10 cellular contexts compared by ENCODE assay signal in the genomic region with DNA sequence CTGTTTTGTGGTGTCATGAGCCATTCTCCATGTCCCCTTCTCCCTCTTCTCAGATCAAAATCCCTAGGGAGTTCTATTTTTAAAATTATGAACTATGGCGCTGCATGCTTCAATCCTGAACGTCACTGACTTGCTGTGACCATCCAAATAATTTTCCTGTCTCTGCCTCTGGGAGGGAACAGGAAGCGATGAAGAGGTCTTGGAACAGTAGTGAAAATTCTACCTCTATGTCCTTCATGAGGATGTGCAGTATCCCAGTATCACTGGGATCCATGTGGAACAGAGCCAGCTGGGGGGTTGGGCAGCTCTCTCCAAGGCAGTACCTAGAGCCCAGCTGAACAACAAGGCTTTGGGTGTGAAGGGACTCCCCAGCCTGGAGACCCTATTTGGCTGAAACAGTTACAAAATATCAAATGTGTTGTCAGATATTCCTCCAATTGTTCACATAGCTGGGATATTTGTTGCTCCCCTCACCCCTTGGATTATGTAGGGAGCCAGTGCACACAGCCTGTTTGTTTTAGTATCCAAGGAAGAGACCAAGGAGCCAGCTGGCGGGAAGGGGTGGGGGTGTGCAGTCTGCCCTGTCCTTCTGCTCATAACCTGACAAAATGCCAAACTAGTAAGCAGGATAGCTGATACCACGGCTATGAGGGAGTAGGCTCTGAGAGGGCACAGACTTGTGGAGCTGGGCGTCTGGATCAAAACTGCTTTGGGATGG. TPM values are rescaled to one million over a fixed set of nuclear protein-coding genes. Genes with fewer than 3 reads are reported as not detected.
DNase-seq lines count a peak whose midpoint lies in the region; ATAC-seq and TF ChIP-seq lines count a peak whose summit lies in the region.
"Had no signal": no experiment of that assay in that cellular context is flagged by ENCODE, and none has a peak within 500 bp of the region (broad histone marks: within the 10 kb centered on the region; RNA-seq: fewer than 3 reads in every experiment).

No MANE protein-coding gene starts in this region.

- DNase-seq in NCI-H2029 (lab: John Stamatoyannopoulos, UW) (peak; percentile 89), brain microvascular endothelial cell (peak; percentile 79), left lobe of liver (ENCODE audit: low spot score) (no peak), thoracic aorta (ENCODE audit: low spot score) (no peak), NCI-H187 (lab: John Stamatoyannopoulos, UW) (no peak), NCI-H774 (lab: John Stamatoyannopoulos, UW) (no peak)
- DNase-seq in effector CD8-positive, alpha-beta T cell (lab: John Stamatoyannopoulos, UW) = no peak
- DNase-seq: activated CD8-positive, alpha-beta T cell treated with anti-CD3 and anti-CD28 coated beads, Interleukin-2, amount 10 ng/mL, durations not matched to agents 7 days and 5 days; NCI-H2227 treated with DMSO at 0.1 percent for 48 hours had no signal

- H3K9me3 ChIP-seq in thoracic aorta = no peaks in the 10 kb centered on the region

- H3K4me3 ChIP-seq in brain microvascular endothelial cell (ENCODE audit: low read depth, low read length) (no peak overlapping the region), thoracic aorta (no peak overlapping the region)
- H3K4me3 ChIP-seq: skin epidermis had no signal

- ATAC-seq in left lobe of liver (peak; percentile 12), thoracic aorta (ENCODE audit: insufficient number of reproducible peaks, low FRiP score, low read depth) (no peak)
- ATAC-seq: activated CD8-positive, alpha-beta T cell treated with anti-CD3 and anti-CD28 coated beads, Interleukin-2, amount 10 ng/mL, durations not matched to agents 7 days and 5 days had no signal

- H3K27ac ChIP-seq in brain microvascular endothelial cell (peak overlapping the region; percentile 41), thoracic aorta (peak overlapping the region; percentile 50 to 54)

- TF ChIP-seq CTCF in brain microvascular endothelial cell (IDR thresholded peaks at IDR 0.05; ENCODE audit: low read depth, low read length, missing control alignments) = no peak
- no peak for TF ChIP-seq CTCF in thoracic aorta (IDR thresholded peaks at IDR 0.05)

- H3K27me3 ChIP-seq in brain microvascular endothelial cell (replicated peaks) = no peaks in the 10 kb centered on the region
- H3K27me3 ChIP-seq in thoracic aorta (replicated peaks; ENCODE audit: insufficient read depth) = no peaks in the 10 kb centered on the region

- in situ Hi-C loops in brain microvascular endothelial cell (cut with HindIII; ENCODE audit: low pct_ligation_motif_present, low sequenced_read_pairs) = no loop called here

- H3K36me3 ChIP-seq in brain microvascular endothelial cell (replicated peaks) = no peaks in the 10 kb centered on the region
- H3K36me3 ChIP-seq in thoracic aorta = peaks cover 11% of the 10 kb centered on the region

- H3K4me1 ChIP-seq in thoracic aorta (ENCODE audit: control insufficient read depth in 1 of 2, low read depth in 2 of 2) = peaks cover 13 to 16% of the 10 kb centered on the region in 2 donors

RNA-seq across cellular contexts. Expression of a gene that starts 7.6 kb away (rescaled TPM):
- 1.6 TPM for total RNA-seq in left lobe of liver
- 1 to 10 TPM; 3.2 to 4.4 TPM for total RNA-seq in thoracic aorta

RNA-seq across cellular contexts. Expression of a gene that starts 8.2 kb away (rescaled TPM):
- total RNA-seq in left lobe of liver (6.4 TPM), thoracic aorta (10 to 100 TPM in 1 of 2 donors, 1 to 10 TPM in 1; 7.0 to 47.2 TPM)

RNA-seq across cellular contexts. Expression of a gene that starts 16.4 kb away (rescaled TPM):
- total RNA-seq in left lobe of liver (27.1 TPM), thoracic aorta (10 to 100 TPM; 47.4 to 59.1 TPM)

RNA-seq across cellular contexts. Expression of a gene that starts 25.4 kb away (rescaled TPM):
- total RNA-seq in left lobe of liver (0.13 TPM), thoracic aorta (1 to 10 TPM in 1 of 2 donors, under 1 TPM in 1; 0.14 to 1.7 TPM)

RNA-seq across cellular contexts. Expression of a gene that starts 41.2 kb away (rescaled TPM):
- total RNA-seq in left lobe of liver = 0.38 TPM
- total RNA-seq in thoracic aorta = 1 to 10 TPM; 6.6 to 8.1 TPM

Comparison
In these comparisons a context has a peak if more than half of its experiments do, and no peak if none do; other contexts are left out.
1. DNase-seq: peak in NCI-H2029 (single experiment) and brain microvascular endothelial cell (single experiment); none in left lobe of liver (single experiment), thoracic aorta (single experiment), NCI-H187 (0 of 2), effector CD8-positive, alpha-beta T cell (single experiment) and NCI-H774 (single experiment).